In genomic region chr12:122841544-122842321, GRCh38 we compare ENCODE assay signal across 8 cellular contexts. TPM values are rescaled to one million over a fixed set of nuclear protein-coding genes. Genes with fewer than 3 reads are reported as not detected.
DNase-seq lines count a peak whose midpoint lies in the region; ATAC-seq, FAIRE-seq and TF ChIP-seq lines count a peak whose summit lies in the region.

No MANE protein-coding gene starts in this region.

- 66% methylated on average over 23 of the region's 23 CpGs for WGBS in hepatocyte (ENCODE audit: low lambda C conversion rate, missing lambda C conversion rate)
- WGBS in smooth muscle cell (ENCODE audit: low lambda C conversion rate), result 62% methylated on average over 22 of the region's 23 CpGs

- H3K27ac ChIP-seq in hepatocyte (peak overlapping the region; percentile 15), smooth muscle cell (ENCODE audit: low read depth) (peak overlapping the region; percentile 92)

- H3F3A ChIP-seq in smooth muscle cell (ENCODE audit: low read depth), result peaks cover 7% of the 10 kb centered on the region

- peaks cover 88% of the 10 kb centered on the region for H3K79me2 ChIP-seq in hepatocyte
- H3K79me2 ChIP-seq in smooth muscle cell (ENCODE audit: low read depth), result no peaks in the 10 kb centered on the region

- H3K9ac ChIP-seq in smooth muscle cell (ENCODE audit: low read depth), result peak overlapping the region; percentile 78

- H3K4me1 ChIP-seq in hepatocyte (ENCODE audit: insufficient read depth) (peaks cover 12% of the 10 kb centered on the region), smooth muscle cell (ENCODE audit: low read depth) (peaks cover 9% of the 10 kb centered on the region)

- ATAC-seq in GM21423 (IDR thresholded peaks at IDR 0.05; ENCODE audit: unreplicated experiment) (no peak), HG02840 (IDR thresholded peaks at IDR 0.05; ENCODE audit: low FRiP score, unreplicated experiment) (no peak)

- no peaks in the 10 kb centered on the region for H3K27me3 ChIP-seq in hepatocyte
- peaks cover 7% of the 10 kb centered on the region for H3K27me3 ChIP-seq in smooth muscle cell (ENCODE audit: low read depth)

- TF ChIP-seq CTCF in hepatocyte (IDR thresholded peaks at IDR 0.05; ENCODE audit: poor library complexity) (no peak), smooth muscle cell (IDR thresholded peaks at IDR 0.05; ENCODE audit: borderline replicate concordance, insufficient read depth, poor library complexity, severe bottlenecking) (no peak)

- H2AFZ ChIP-seq in hepatocyte (no peak overlapping the region), smooth muscle cell (ENCODE audit: low read depth) (no peak overlapping the region)

- FAIRE-seq in H54 (lab: Jason Lieb, UNC), result no peak

- DNase-seq in H54 (ENCODE audit: insufficient read length, low spot score) (peak; percentile 90), anterior cingulate cortex (lab: John Stamatoyannopoulos, UW) (peak in 49 of 58 donors; percentile 36 to 91 (median 65)), hepatocyte (ENCODE audit: low spot score) (peak; percentile 26), smooth muscle cell (lab: John Stamatoyannopoulos, UW; ENCODE audit: unreplicated experiment) (no peak), Kasumi-1 (lab: John Stamatoyannopoulos, UW) (no peak), NCI-H2029 (lab: John Stamatoyannopoulos, UW) (no peak)

- TF ChIP-seq POLR2A in H54 (IDR thresholded peaks at IDR 0.05; ENCODE audit: low read depth, low read length), result no peak

- peaks cover 20% of the 10 kb centered on the region for H4K20me1 ChIP-seq in hepatocyte (ENCODE audit: insufficient read depth, poor library complexity, severe bottlenecking)
- H4K20me1 ChIP-seq in smooth muscle cell (ENCODE audit: low read depth), result no peaks in the 10 kb centered on the region

- H3K9me2 ChIP-seq in hepatocyte (replicated peaks; ENCODE audit: insufficient read depth), result no peaks in the 10 kb centered on the region

- H3K4me3 ChIP-seq in hepatocyte (no peak overlapping the region), smooth muscle cell (no peak overlapping the region)

- H3K9me3 ChIP-seq in hepatocyte (ENCODE audit: low read depth) (no peaks in the 10 kb centered on the region), smooth muscle cell (replicated peaks; ENCODE audit: low read depth) (no peaks in the 10 kb centered on the region)

- H3K36me3 ChIP-seq in hepatocyte (replicated peaks; ENCODE audit: insufficient read depth, low read depth) (no peaks in the 10 kb centered on the region), smooth muscle cell (ENCODE audit: low read depth) (no peaks in the 10 kb centered on the region)

- H3K4me2 ChIP-seq in hepatocyte (no peak overlapping the region), smooth muscle cell (peak overlapping the region; percentile 44)

RNA-seq across cellular contexts. Expression of gene HIP1R, which starts 6.5 kb away (rescaled TPM):
- total RNA-seq in hepatocyte (36.0 and 44.3 TPM in 2 replicates), smooth muscle cell (7.4 and 27.8 TPM in 2 replicates)
- polyA plus RNA-seq in hepatocyte (31.8 and 33.1 TPM in 2 replicates), smooth muscle cell (6.0 and 13.7 TPM in 2 replicates)

RNA-seq across cellular contexts. Expression of gene VPS37B, which starts 54.2 kb away (rescaled TPM):
- total RNA-seq in hepatocyte (23.5 and 24.7 TPM in 2 replicates), smooth muscle cell (14.8 and 20.4 TPM in 2 replicates)
- polyA plus RNA-seq in hepatocyte (29.0 and 35.3 TPM in 2 replicates), smooth muscle cell (25.3 and 37.9 TPM in 2 replicates)

Comparison
In these comparisons a context has a peak if more than half of its experiments do, and no peak if none do; other contexts are left out.
1. DNase-seq: peak in H54 (single experiment), anterior cingulate cortex (49 of 58) and hepatocyte (single experiment); none in smooth muscle cell (single experiment), Kasumi-1 (0 of 2) and NCI-H2029 (single experiment).